In the genomic region with DNA sequence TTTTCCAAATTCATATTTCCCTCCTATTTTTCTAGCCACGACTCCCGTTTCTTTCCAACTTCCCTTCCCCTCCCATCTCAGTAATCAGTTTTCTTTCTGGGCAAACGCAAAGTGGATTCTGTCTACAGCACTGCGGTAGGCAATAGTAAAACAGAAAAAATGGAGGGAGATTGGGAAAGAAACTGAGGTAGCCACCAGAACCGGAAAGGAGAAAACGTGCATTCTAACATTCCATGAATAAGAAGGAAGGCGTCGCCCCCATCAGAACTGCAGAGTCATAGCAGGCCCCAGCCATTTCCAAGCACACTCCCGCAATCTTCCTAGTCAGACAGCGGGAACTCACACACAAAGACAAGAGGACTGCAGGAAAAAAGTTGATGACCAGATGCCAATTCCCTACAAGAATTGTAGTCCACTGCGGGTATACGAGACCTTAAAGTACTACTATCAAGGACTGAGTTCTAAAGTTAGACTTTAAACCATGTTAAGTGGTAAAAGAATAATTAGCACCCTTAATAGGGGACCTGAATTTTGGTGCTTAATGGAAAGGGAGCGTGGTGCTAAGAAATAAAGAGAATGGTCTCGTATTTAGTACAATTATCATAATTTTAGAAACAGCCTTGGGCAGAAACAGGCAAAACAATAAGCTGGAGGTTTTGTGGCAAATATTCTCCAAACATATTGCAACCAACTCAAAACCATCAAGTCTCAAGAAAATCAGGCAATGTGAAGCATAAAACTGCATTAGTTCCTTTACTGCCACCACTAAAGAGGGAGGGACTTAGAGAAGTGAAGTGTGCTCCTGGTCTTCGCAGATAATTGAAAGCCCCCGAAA, we compare ENCODE assay signal across 1 cellular context.
TF ChIP-seq lines count a peak whose summit lies in the region.

No MANE protein-coding gene starts in this region.

TF ChIP-seq in HepG2, 621 proteins besides CTCF, POLR2A, EP300 and RAD21 (continues in another document):
- TF ChIP-seq REST (IDR thresholded peaks at IDR 0.05; ENCODE audit: borderline replicate concordance in 1 of 2, low read depth in 1 of 2, low read length in 2 of 2) (no peak), THAP8 (CRISPR knock-in tag; IDR thresholded peaks at IDR 0.05; ENCODE audit: borderline replicate concordance) (no peak), ZNF770 (CRISPR knock-in tag; IDR thresholded peaks at IDR 0.05) (no peak), ZNF816 (CRISPR knock-in tag; IDR thresholded peaks at IDR 0.05; ENCODE audit: borderline replicate concordance) (no peak), ZFP62 (CRISPR knock-in tag; IDR thresholded peaks at IDR 0.05) (no peak), ZNF501 (CRISPR knock-in tag; IDR thresholded peaks at IDR 0.05) (peak; percentile 45; the same call in 1 of the 2 replicates), ZBTB7A (CRISPR knock-in tag; IDR thresholded peaks at IDR 0.05) (no peak; the same call in 1 of the 2 replicates), ZNF205 (CRISPR knock-in tag; IDR thresholded peaks at IDR 0.05) (no peak), POLR2AphosphoS5 (IDR thresholded peaks at IDR 0.05; ENCODE audit: low read depth, low read length) (no peak), ZNF18 (CRISPR knock-in tag; IDR thresholded peaks at IDR 0.05; ENCODE audit: insufficient replicate concordance) (no peak), YEATS4 (CRISPR knock-in tag; IDR thresholded peaks at IDR 0.05; ENCODE audit: borderline replicate concordance) (0 out of 2 replicates have a peak, but pooled peaks have one; percentile 33), HNF1B (CRISPR knock-in tag; IDR thresholded peaks at IDR 0.05) (no peak), SCMH1 (CRISPR knock-in tag; IDR thresholded peaks at IDR 0.05; ENCODE audit: borderline replicate concordance) (no peak), GATAD1 (CRISPR knock-in tag; IDR thresholded peaks at IDR 0.05) (0 out of 2 replicates have a peak, but pooled peaks have one; percentile 14), ZFAT (CRISPR knock-in tag; conservative IDR thresholded peaks at IDR 0.05) (no peak), CC2D1A (CRISPR knock-in tag; IDR thresholded peaks at IDR 0.05) (no peak), ZNF354B (CRISPR knock-in tag; IDR thresholded peaks at IDR 0.05) (no peak), YY1 (IDR thresholded peaks at IDR 0.05; ENCODE audit: insufficient read depth, insufficient replicate concordance, low read depth, low read length) (no peak), ZNF160 (CRISPR knock-in tag; IDR thresholded peaks at IDR 0.05) (no peak), NAIF1 (CRISPR knock-in tag; IDR thresholded peaks at IDR 0.05; ENCODE audit: borderline replicate concordance) (no peak), ZNF639 (CRISPR knock-in tag; conservative IDR thresholded peaks at IDR 0.05) (no peak), ETV5 (CRISPR knock-in tag; IDR thresholded peaks at IDR 0.05; ENCODE audit: borderline replicate concordance) (peak; percentile 64; the same call in 1 of the 2 replicates), RORA (CRISPR knock-in tag; IDR thresholded peaks at IDR 0.05) (no peak), ZSCAN31 (CRISPR knock-in tag; IDR thresholded peaks at IDR 0.05; ENCODE audit: low read depth) (no peak), MAF1 (CRISPR knock-in tag; IDR thresholded peaks at IDR 0.05; ENCODE audit: borderline replicate concordance) (no peak), ZNF234 (CRISPR knock-in tag; conservative IDR thresholded peaks at IDR 0.05) (no peak), RBFOX2 (IDR thresholded peaks at IDR 0.05; ENCODE audit: low read depth, low read length) (no peak), ZKSCAN1 (IDR thresholded peaks at IDR 0.05; ENCODE audit: low read length) (no peak), ZNF326 (CRISPR knock-in tag; IDR thresholded peaks at IDR 0.05; ENCODE audit: borderline replicate concordance) (no peak), TSC22D2 (CRISPR knock-in tag; IDR thresholded peaks at IDR 0.05; ENCODE audit: borderline replicate concordance) (no peak)
- TF ChIP-seq, protein P1, sequence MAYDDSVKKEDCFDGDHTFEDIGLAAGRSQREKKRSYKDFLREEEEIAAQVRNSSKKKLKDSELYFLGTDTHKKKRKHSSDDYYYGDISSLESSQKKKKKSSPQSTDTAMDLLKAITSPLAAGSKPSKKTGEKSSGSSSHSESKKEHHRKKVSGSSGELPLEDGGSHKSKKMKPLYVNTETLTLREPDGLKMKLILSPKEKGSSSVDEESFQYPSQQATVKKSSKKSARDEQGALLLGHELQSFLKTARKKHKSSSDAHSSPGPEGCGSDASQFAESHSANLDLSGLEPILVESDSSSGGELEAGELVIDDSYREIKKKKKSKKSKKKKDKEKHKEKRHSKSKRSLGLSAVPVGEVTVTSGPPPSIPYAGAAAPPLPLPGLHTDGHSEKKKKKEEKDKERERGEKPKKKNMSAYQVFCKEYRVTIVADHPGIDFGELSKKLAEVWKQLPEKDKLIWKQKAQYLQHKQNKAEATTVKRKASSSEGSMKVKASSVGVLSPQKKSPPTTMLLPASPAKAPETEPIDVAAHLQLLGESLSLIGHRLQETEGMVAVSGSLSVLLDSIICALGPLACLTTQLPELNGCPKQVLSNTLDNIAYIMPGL (CRISPR knock-in tag; IDR thresholded peaks at IDR 0.05; ENCODE audit: borderline replicate concordance in 1 of 2, low read depth in 1 of 2), result peak in 1 of 2 experiments; percentile 40; a peak in 1 of 4 replicates
- TF ChIP-seq, protein P2, sequence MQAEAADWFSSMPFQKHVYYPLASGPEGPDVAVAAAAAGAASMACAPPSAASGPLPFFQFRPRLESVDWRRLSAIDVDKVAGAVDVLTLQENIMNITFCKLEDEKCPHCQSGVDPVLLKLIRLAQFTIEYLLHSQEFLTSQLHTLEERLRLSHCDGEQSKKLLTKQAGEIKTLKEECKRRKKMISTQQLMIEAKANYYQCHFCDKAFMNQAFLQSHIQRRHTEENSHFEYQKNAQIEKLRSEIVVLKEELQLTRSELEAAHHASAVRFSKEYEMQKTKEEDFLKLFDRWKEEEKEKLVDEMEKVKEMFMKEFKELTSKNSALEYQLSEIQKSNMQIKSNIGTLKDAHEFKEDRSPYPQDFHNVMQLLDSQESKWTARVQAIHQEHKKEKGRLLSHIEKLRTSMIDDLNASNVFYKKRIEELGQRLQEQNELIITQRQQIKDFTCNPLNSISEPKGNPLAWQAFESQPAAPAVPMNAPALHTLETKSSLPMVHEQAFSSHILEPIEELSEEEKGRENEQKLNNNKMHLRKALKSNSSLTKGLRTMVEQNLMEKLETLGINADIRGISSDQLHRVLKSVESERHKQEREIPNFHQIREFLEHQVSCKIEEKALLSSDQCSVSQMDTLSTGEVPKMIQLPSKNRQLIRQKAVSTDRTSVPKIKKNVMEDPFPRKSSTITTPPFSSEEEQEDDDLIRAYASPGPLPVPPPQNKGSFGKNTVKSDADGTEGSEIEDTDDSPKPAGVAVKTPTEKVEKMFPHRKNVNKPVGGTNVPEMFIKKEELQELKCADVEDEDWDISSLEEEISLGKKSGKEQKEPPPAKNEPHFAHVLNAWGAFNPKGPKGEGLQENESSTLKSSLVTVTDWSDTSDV (CRISPR knock-in tag; IDR thresholded peaks at IDR 0.05), result no peak
- TF ChIP-seq, protein P3, sequence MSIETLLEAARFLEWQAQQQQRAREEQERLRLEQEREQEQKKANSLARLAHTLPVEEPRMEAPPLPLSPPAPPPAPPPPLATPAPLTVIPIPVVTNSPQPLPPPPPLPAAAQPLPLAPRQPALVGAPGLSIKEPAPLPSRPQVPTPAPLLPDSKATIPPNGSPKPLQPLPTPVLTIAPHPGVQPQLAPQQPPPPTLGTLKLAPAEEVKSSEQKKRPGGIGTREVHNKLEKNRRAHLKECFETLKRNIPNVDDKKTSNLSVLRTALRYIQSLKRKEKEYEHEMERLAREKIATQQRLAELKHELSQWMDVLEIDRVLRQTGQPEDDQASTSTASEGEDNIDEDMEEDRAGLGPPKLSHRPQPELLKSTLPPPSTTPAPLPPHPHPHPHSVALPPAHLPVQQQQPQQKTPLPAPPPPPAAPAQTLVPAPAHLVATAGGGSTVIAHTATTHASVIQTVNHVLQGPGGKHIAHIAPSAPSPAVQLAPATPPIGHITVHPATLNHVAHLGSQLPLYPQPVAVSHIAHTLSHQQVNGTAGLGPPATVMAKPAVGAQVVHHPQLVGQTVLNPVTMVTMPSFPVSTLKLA (IDR thresholded peaks at IDR 0.05), result no peak
- TF ChIP-seq, protein P4, sequence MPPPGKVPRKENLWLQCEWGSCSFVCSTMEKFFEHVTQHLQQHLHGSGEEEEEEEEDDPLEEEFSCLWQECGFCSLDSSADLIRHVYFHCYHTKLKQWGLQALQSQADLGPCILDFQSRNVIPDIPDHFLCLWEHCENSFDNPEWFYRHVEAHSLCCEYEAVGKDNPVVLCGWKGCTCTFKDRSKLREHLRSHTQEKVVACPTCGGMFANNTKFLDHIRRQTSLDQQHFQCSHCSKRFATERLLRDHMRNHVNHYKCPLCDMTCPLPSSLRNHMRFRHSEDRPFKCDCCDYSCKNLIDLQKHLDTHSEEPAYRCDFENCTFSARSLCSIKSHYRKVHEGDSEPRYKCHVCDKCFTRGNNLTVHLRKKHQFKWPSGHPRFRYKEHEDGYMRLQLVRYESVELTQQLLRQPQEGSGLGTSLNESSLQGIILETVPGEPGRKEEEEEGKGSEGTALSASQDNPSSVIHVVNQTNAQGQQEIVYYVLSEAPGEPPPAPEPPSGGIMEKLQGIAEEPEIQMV (CRISPR knock-in tag; IDR thresholded peaks at IDR 0.05; ENCODE audit: low read depth), result no peak
